In genomic region chr5:75681125-75681830, GRCh38 we compare ENCODE assay signal across 8 cellular contexts. TPM values are rescaled to one million over a fixed set of nuclear protein-coding genes. Genes with fewer than 3 reads are reported as not detected.
DNase-seq lines count a peak whose midpoint lies in the region; ATAC-seq and TF ChIP-seq lines count a peak whose summit lies in the region.

No MANE protein-coding gene starts in this region.

- no peak overlapping the region for H3K27ac Mint-ChIP-seq in activated CD8-positive, alpha-beta memory T cell treated with anti-CD3 and anti-CD28 coated beads, Interleukin-2, amount 10 ng/mL, durations not matched to agents 7 days and 5 days

- H3F3A ChIP-seq in GM23248 (ENCODE audit: insufficient read depth) = no peaks in the 10 kb centered on the region; the same call in 1 of the 2 replicates
- no peaks in the 10 kb centered on the region for H3F3A ChIP-seq in neural cell (ENCODE audit: insufficient read depth, low read length, poor library complexity, severe bottlenecking)

- H3K4me1 Mint-ChIP-seq in activated CD8-positive, alpha-beta memory T cell treated with anti-CD3 and anti-CD28 coated beads, Interleukin-2, amount 10 ng/mL, durations not matched to agents 7 days and 5 days = peaks cover 8% of the 10 kb centered on the region

- H3K9ac ChIP-seq in GM23248 (peak overlapping the region; percentile 27), neural cell (ENCODE audit: low read length) (no peak overlapping the region)

- DNase-seq in AG10803 (ENCODE audit: low read depth) (peak; percentile 50), GM23248 (peak; percentile 71), OCI-M1 (lab: John Stamatoyannopoulos, UW) (peak; percentile 75), dorsolateral prefrontal cortex (no peak), activated T-cell treated with anti-CD3 and anti-CD28 coated beads for 4 hours (no peak), activated gamma-delta T cell (lab: John Stamatoyannopoulos, UW) (no peak)
- no peak for DNase-seq in activated CD8-positive, alpha-beta memory T cell treated with anti-CD3 and anti-CD28 coated beads, Interleukin-2, amount 10 ng/mL, durations not matched to agents 7 days and 5 days

- no peak for TF ChIP-seq EP300 in neural cell (conservative IDR thresholded peaks at IDR 0.05; ENCODE audit: poor library complexity, severe bottlenecking)

- H2AFZ ChIP-seq in GM23248 = peak overlapping the region; percentile 85
- no peak overlapping the region for H2AFZ ChIP-seq in neural cell (ENCODE audit: low read depth, low read length)

- no peaks in the 10 kb centered on the region for H3K27me3 Mint-ChIP-seq in activated CD8-positive, alpha-beta memory T cell treated with anti-CD3 and anti-CD28 coated beads, Interleukin-2, amount 10 ng/mL, durations not matched to agents 7 days and 5 days

- peaks cover 16% of the 10 kb centered on the region for H3K36me3 Mint-ChIP-seq in activated CD8-positive, alpha-beta memory T cell treated with anti-CD3 and anti-CD28 coated beads, Interleukin-2, amount 10 ng/mL, durations not matched to agents 7 days and 5 days

- TF ChIP-seq CTCF in AG10803 (conservative IDR thresholded peaks at IDR 0.05; ENCODE audit: low read length) = peak; percentile 74
- peak; percentile 65 to 91 (median 85) for TF ChIP-seq CTCF in dorsolateral prefrontal cortex (IDR thresholded peaks at IDR 0.05 in 54 of 56, conservative IDR thresholded peaks at IDR 0.05 in 2 of 56; ENCODE audit: low read depth in 1 of 56, partially characterized antibody in 56 of 56)
- peak; percentile 65 for TF ChIP-seq CTCF in neural cell (IDR thresholded peaks at IDR 0.05; ENCODE audit: poor library complexity, severe bottlenecking)

- intact Hi-C loops in dorsolateral prefrontal cortex (cut with DNase I) = loop anchor here in 1 of 2 donors (5.0 kb wide), 1 partner anchor 444 kb away; the partner anchor contains the start of gene ANKRD31

- peaks cover 5% of the 10 kb centered on the region for H3K4me1 ChIP-seq in GM23248 (ENCODE audit: insufficient read depth)

- H3K9me2 ChIP-seq in GM23248 (ENCODE audit: insufficient read depth) = no peaks in the 10 kb centered on the region
- H3K9me2 ChIP-seq in neural cell (ENCODE audit: insufficient read depth, low read length) = no peaks in the 10 kb centered on the region

- H3K27ac ChIP-seq in GM23248 (no peak overlapping the region), dorsolateral prefrontal cortex (peak overlapping the region in 15 of 59 donors; percentile 6 to 60 (median 26)), neural cell (ENCODE audit: low read length) (no peak overlapping the region)

- CTCF ChIA-PET in activated CD8-positive, alpha-beta memory T cell treated with anti-CD3 and anti-CD28 coated beads, Interleukin-2, amount 10 ng/mL, durations not matched to agents 7 days and 5 days (lab: Charles Lee) = interaction anchor here (0.6 to 3.4 kb wide), 14 partner anchors 9 to 445 kb away, joined by 3 to 20 read pairs (median 4); partner anchors contain the start of genes ANKRD31, HMGCR and POLK

- H3K4me3 Mint-ChIP-seq in activated CD8-positive, alpha-beta memory T cell treated with anti-CD3 and anti-CD28 coated beads, Interleukin-2, amount 10 ng/mL, durations not matched to agents 7 days and 5 days = no peak overlapping the region

- H3K79me2 ChIP-seq in GM23248 (ENCODE audit: insufficient read depth) (no peaks in the 10 kb centered on the region), neural cell (replicated peaks; ENCODE audit: insufficient read depth, low read length) (no peaks in the 10 kb centered on the region)

- H3K4me3 ChIP-seq in AG10803 (ENCODE audit: low read length) (peak overlapping the region; percentile 4), GM23248 (peak overlapping the region; percentile 76), dorsolateral prefrontal cortex (peak overlapping the region in 10 of 59 donors; percentile 2 to 35 (median 14)), neural cell (ENCODE audit: low read length) (no peak overlapping the region)

- H4K20me1 ChIP-seq in GM23248 (ENCODE audit: insufficient read depth) (no peaks in the 10 kb centered on the region), neural cell (ENCODE audit: insufficient read depth) (no peaks in the 10 kb centered on the region)

- H3K4me2 ChIP-seq in GM23248 (ENCODE audit: unreplicated experiment) (peak overlapping the region; percentile 74), neural cell (ENCODE audit: low read length) (no peak overlapping the region)

- 0 to 2% methylated on average over 2 of the region's 2 CpGs for WGBS in GM23248 (ENCODE audit: low coverage in 1 of 2, low lambda C conversion rate in 2 of 2, missing lambda C conversion rate in 2 of 2), 2 experiments

- peak; percentile 73 for TF ChIP-seq RAD21 in neural cell (conservative IDR thresholded peaks at IDR 0.05)

- H3K27me3 ChIP-seq in GM23248 (replicated peaks; ENCODE audit: insufficient read depth) (no peaks in the 10 kb centered on the region), dorsolateral prefrontal cortex (no peaks in the 10 kb centered on the region), neural cell (ENCODE audit: insufficient read depth, low read depth, low read length) (no peaks in the 10 kb centered on the region)

- no peak for ATAC-seq in activated CD8-positive, alpha-beta memory T cell treated with anti-CD3 and anti-CD28 coated beads, Interleukin-2, amount 10 ng/mL, durations not matched to agents 7 days and 5 days

- H3K36me3 ChIP-seq in GM23248 (ENCODE audit: low read depth) (no peaks in the 10 kb centered on the region), neural cell (ENCODE audit: insufficient read depth, low read length) (no peaks in the 10 kb centered on the region)

- H3K9me3 ChIP-seq in GM23248 (ENCODE audit: low read depth) = no peaks in the 10 kb centered on the region
- H3K9me3 ChIP-seq in neural cell (ENCODE audit: low read length) = no peaks in the 10 kb centered on the region

- in situ Hi-C loops in GM23248 (cut with MboI) = no loop called here

- H3K9me3 Mint-ChIP-seq in activated CD8-positive, alpha-beta memory T cell treated with anti-CD3 and anti-CD28 coated beads, Interleukin-2, amount 10 ng/mL, durations not matched to agents 7 days and 5 days (ENCODE audit: low read depth) = no peaks in the 10 kb centered on the region

TF ChIP-seq in neural cell, 6 proteins besides CTCF, POLR2A, EP300 and RAD21:
- no peak for TF ChIP-seq TAF1 (IDR thresholded peaks at IDR 0.05; ENCODE audit: low read depth)
- no peak for TF ChIP-seq MXI1 (conservative IDR thresholded peaks at IDR 0.05; ENCODE audit: poor library complexity, severe bottlenecking)
- peak; percentile 72 for TF ChIP-seq SMC3 (conservative IDR thresholded peaks at IDR 0.05; ENCODE audit: poor library complexity)
- no peak for TF ChIP-seq REST (IDR thresholded peaks at IDR 0.05; ENCODE audit: borderline replicate concordance)

RNA-seq across cellular contexts. Expression of gene POC5, which starts 36.0 kb away (rescaled TPM):
- 14.5 and 17.4 TPM in 2 replicates for total RNA-seq in GM23248 (2014; rRNA removed; shearing (Covaris generic))
- 7.7 and 7.9 TPM in 2 replicates for polyA plus RNA-seq in GM23248 (2016; fragmentation: Nextera tagmentation; extraction: Ambion mirVana)
- total RNA-seq in dorsolateral prefrontal cortex = 10 to 100 TPM in 115 of 120 experiments, 1 to 10 TPM in 5; 7.6 to 28.1 (median 15.2) TPM
- polyA plus RNA-seq in neural cell = 36.1 and 36.4 TPM in 2 replicates
- polyA minus RNA-seq in neural cell = 34.1 and 40.7 TPM in 2 replicates
- 10 to 100 TPM; 19.0 to 21.6 TPM for total RNA-seq in activated CD8-positive, alpha-beta memory T cell treated with anti-CD3 and anti-CD28 coated beads, Interleukin-2, amount 10 ng/mL, durations not matched to agents 7 days and 5 days

Comparison
In these comparisons a context has a peak if more than half of its experiments do, and no peak if none do; other contexts are left out.
1. DNase-seq: peak in AG10803 (single experiment), GM23248 (single experiment) and OCI-M1 (single experiment); none in dorsolateral prefrontal cortex (0 of 10), activated T-cell treated with anti-CD3 and anti-CD28 coated beads for 4 hours (single experiment), activated CD8-positive, alpha-beta memory T cell treated with anti-CD3 and anti-CD28 coated beads, Interleukin-2, amount 10 ng/mL, durations not matched to agents 7 days and 5 days (single experiment) and activated gamma-delta T cell (single experiment).
2. Peak in every context shown above with its lines, with median percentiles within 50 percentile points of each other: CTCF ChIP-seq.